In the genomic region with DNA sequence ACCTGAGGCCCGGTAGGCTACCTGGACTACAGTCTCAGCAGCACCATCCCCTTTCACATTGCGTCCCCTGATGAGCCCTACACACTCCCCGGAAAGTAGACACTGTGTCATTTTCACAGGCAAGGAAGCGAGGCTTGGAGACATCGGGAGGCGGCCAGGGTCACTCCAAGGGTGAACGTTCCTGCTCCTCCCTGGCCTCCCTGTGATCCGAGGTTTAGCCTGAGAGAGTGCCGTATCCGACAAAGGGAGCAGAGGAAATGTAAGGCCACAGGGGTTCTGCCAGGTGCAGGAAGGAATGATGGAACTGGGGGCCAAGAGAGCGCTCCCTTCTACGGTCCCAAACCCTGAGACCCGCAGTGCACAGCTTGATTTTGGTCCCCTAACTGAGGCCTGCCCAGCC, we compare ENCODE assay signal across 17 cellular contexts. TPM values are rescaled to one million over a fixed set of nuclear protein-coding genes. Genes with fewer than 3 reads are reported as not detected.
DNase-seq lines count a peak whose midpoint lies in the region; ATAC-seq and TF ChIP-seq lines count a peak whose summit lies in the region.
"Had no signal": no experiment of that assay in that cellular context is flagged by ENCODE, and none has a peak within 500 bp of the region (broad histone marks: within the 10 kb centered on the region; RNA-seq: fewer than 3 reads in every experiment).

No MANE protein-coding gene starts in this region.

- TF ChIP-seq CTCF in right atrium auricular region (IDR thresholded peaks at IDR 0.05) (no peak), WTC11 (IDR thresholded peaks at IDR 0.05) (no peak)

- H3K9me3 ChIP-seq in right atrium auricular region: no peaks in the 10 kb centered on the region
- H3K9me3 ChIP-seq: BLaER1 treated with 17β-estradiol and CSF1 and Interleukin-3, amounts not matched to agents 10 nM and 100 nM had no signal

- H3K9me3 Mint-ChIP-seq in WTC11: no peaks in the 10 kb centered on the region
- H3K9me3 Mint-ChIP-seq: CD4-positive, alpha-beta T cell had no signal

- DNase-seq in cardiac septum (ENCODE audit: low spot score) (peak; percentile 22), right atrium auricular region (ENCODE audit: low spot score) (no peak), WTC11 (ENCODE audit: low spot score) (no peak), left kidney (ENCODE audit: low read depth, low spot score) (peak; percentile 60), COR-L47 (lab: John Stamatoyannopoulos, UW) (no peak), NCI-H2171 treated with DMSO at 0.1 percent for 48 hours (lab: John Stamatoyannopoulos, UW) (no peak), medulla oblongata (ENCODE audit: extremely low spot score) (no peak)
- DNase-seq: ACHN; CD4-positive, alpha-beta T cell; DMS79; GOT3; HCEC 1CT; HFFc6 had no signal

- no peak overlapping the region for H3K4me3 ChIP-seq in right atrium auricular region
- H3K4me3 ChIP-seq: BLaER1 treated with 17β-estradiol and CSF1 and Interleukin-3, amounts not matched to agents 10 nM and 100 nM had no signal

- H3K4me1 ChIP-seq in right atrium auricular region: peaks cover 0 to 16% of the 10 kb centered on the region in 2 donors

- H3K27ac Mint-ChIP-seq in WTC11: no peak overlapping the region
- H3K27ac Mint-ChIP-seq: CD4-positive, alpha-beta T cell; HFFc6 had no signal

- no peaks in the 10 kb centered on the region for H3K27me3 ChIP-seq in right atrium auricular region
- H3K27me3 ChIP-seq: BLaER1 treated with 17β-estradiol and CSF1 and Interleukin-3, amounts not matched to agents 10 nM and 100 nM had no signal

- ATAC-seq in WTC11: peak; percentile 26; the same call in 1 of the 2 replicates

- H3K36me3 Mint-ChIP-seq in WTC11: no peaks in the 10 kb centered on the region

- CTCF ChIA-PET in WTC11 (lab: Charles Lee): interaction anchor here (0.6 to 2.2 kb wide), 4 partner anchors 13 to 43 kb away, joined by 3 to 13 read pairs (median 7); no protein-coding TSS in a partner anchor

- H3K27ac ChIP-seq in right atrium auricular region: no peak overlapping the region
- H3K27ac ChIP-seq: BLaER1 treated with 17β-estradiol and CSF1 and Interleukin-3, amounts not matched to agents 10 nM and 100 nM; HL-60 had no signal

- intact Hi-C loops in cardiac septum (cut with DNase I): no loop called here

- peaks cover 35% of the 10 kb centered on the region for H3K4me1 Mint-ChIP-seq in WTC11

- no peaks in the 10 kb centered on the region for H3K27me3 Mint-ChIP-seq in WTC11 (ENCODE audit: low read depth)
- H3K27me3 Mint-ChIP-seq: CD4-positive, alpha-beta T cell had no signal

- no peak overlapping the region for H3K4me3 Mint-ChIP-seq in WTC11
- H3K4me3 Mint-ChIP-seq: CD4-positive, alpha-beta T cell; HFFc6 had no signal

- no peaks in the 10 kb centered on the region for H3K36me3 ChIP-seq in right atrium auricular region

- POLR2A ChIA-PET in WTC11 (lab: Charles Lee): no interaction called here

TF ChIP-seq in WTC11, 78 proteins besides CTCF, POLR2A, EP300 and RAD21:
- TF ChIP-seq, protein P1, sequence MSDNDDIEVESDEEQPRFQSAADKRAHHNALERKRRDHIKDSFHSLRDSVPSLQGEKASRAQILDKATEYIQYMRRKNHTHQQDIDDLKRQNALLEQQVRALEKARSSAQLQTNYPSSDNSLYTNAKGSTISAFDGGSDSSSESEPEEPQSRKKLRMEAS (CRISPR knock-in tag; IDR thresholded peaks at IDR 0.05): no peak
- TF ChIP-seq FOXJ3 (CRISPR knock-in tag; IDR thresholded peaks at IDR 0.05; ENCODE audit: borderline replicate concordance) (no peak), HMGA2 (CRISPR knock-in tag; IDR thresholded peaks at IDR 0.05) (no peak)

RNA-seq across cellular contexts. Expression of gene PIK3R6, which starts 7.9 kb away (rescaled TPM):
- 1.00 TPM for total RNA-seq in cardiac septum
- total RNA-seq in right atrium auricular region: under 1 TPM in 1 of 2 donors, not detected in 1; 0.51 TPM
- total RNA-seq in WTC11 (2021): 0.15 to 0.23 TPM (median 0.21 TPM) in 3 replicates
- total RNA-seq: A172, G401, HFFc6 had no signal

Comparison
In these comparisons a context has a peak if more than half of its experiments do, and no peak if none do; other contexts are left out.
1. DNase-seq: peak in cardiac septum (single experiment) and left kidney (single experiment); none in right atrium auricular region (single experiment), WTC11 (single experiment), COR-L47 (single experiment), NCI-H2171 treated with DMSO at 0.1 percent for 48 hours (single experiment) and medulla oblongata (single experiment).